8 cellular contexts compared by ENCODE assay signal in genomic region chr5:35803221-35803651, GRCh38. TPM values are rescaled to one million over a fixed set of nuclear protein-coding genes. Genes with fewer than 3 reads are reported as not detected.
DNase-seq lines count a peak whose midpoint lies in the region; ATAC-seq and TF ChIP-seq lines count a peak whose summit lies in the region.

No MANE protein-coding gene starts in this region.

- no peaks in the 10 kb centered on the region for H3K27me3 Mint-ChIP-seq in activated naive CD8-positive, alpha-beta T cell treated with anti-CD3 and anti-CD28 coated beads, Interleukin-2, amount 50 U/mL, for 24 hours

- DNase-seq in COR-L47 (lab: John Stamatoyannopoulos, UW) (peak; percentile 89), NCI-H1417 (lab: John Stamatoyannopoulos, UW) (peak; percentile 30 to 91 (median 76)), hypothalamus (lab: John Stamatoyannopoulos, UW) (peak in 47 of 51 donors; percentile 4 to 90 (median 54)), testis (peak; percentile 79), LoVo (ENCODE audit: low spot score) (no peak), RKO (ENCODE audit: low spot score) (no peak)
- no peak for DNase-seq in activated naive CD8-positive, alpha-beta T cell treated with anti-CD3 and anti-CD28 coated beads, Interleukin-2, amount 50 U/mL, for 24 hours
- no peak for DNase-seq in stimulated activated CD4-positive, alpha-beta T cell treated with anti-CD3 and anti-CD28 coated beads, Interleukin-12 subunit alpha, Interleukin-12 subunit beta, amount 100 ng/mL, for 4 hours

- no peak overlapping the region for H3K4me3 Mint-ChIP-seq in activated naive CD8-positive, alpha-beta T cell treated with anti-CD3 and anti-CD28 coated beads, Interleukin-2, amount 50 U/mL, for 24 hours

- ATAC-seq in activated naive CD8-positive, alpha-beta T cell treated with anti-CD3 and anti-CD28 coated beads, Interleukin-2, amount 50 U/mL, for 24 hours, result no peak

- TF ChIP-seq CTCF in testis (IDR thresholded peaks at IDR 0.05), result no peak

- H3K9me3 Mint-ChIP-seq in activated naive CD8-positive, alpha-beta T cell treated with anti-CD3 and anti-CD28 coated beads, Interleukin-2, amount 50 U/mL, for 24 hours, result no peaks in the 10 kb centered on the region

- H3K36me3 ChIP-seq in testis (ENCODE audit: low read depth, missing control alignments), result no peaks in the 10 kb centered on the region

- H3K27ac Mint-ChIP-seq in activated naive CD8-positive, alpha-beta T cell treated with anti-CD3 and anti-CD28 coated beads, Interleukin-2, amount 50 U/mL, for 24 hours, result peak overlapping the region; percentile 87

- intact Hi-C loops in testis (cut with DNase I; ENCODE audit: low total_unique reads), result no loop called here

- peaks cover 64% of the 10 kb centered on the region for H3K4me1 Mint-ChIP-seq in activated naive CD8-positive, alpha-beta T cell treated with anti-CD3 and anti-CD28 coated beads, Interleukin-2, amount 50 U/mL, for 24 hours

- peaks cover 2% of the 10 kb centered on the region for H3K36me3 Mint-ChIP-seq in activated naive CD8-positive, alpha-beta T cell treated with anti-CD3 and anti-CD28 coated beads, Interleukin-2, amount 50 U/mL, for 24 hours (ENCODE audit: low read depth)

- H3K27ac ChIP-seq in testis, result peak overlapping the region; percentile 56 to 73

- no peaks in the 10 kb centered on the region for H3K9me3 ChIP-seq in testis

- peaks cover 18% of the 10 kb centered on the region for H3K4me1 ChIP-seq in testis

- TF ChIP-seq POLR2A in testis (IDR thresholded peaks at IDR 0.05), result no peak

- WGBS in testis, 2 donors, result 16 to 21% methylated on average over 3 of the region's 3 CpGs

- no peaks in the 10 kb centered on the region for H3K27me3 ChIP-seq in testis

- H3K4me3 ChIP-seq in testis, result no peak overlapping the region

RNA-seq across cellular contexts. Expression of gene IL7R, which starts 53.5 kb away (rescaled TPM):
- total RNA-seq in testis, result 10 to 100 TPM in 1 of 2 donors, 1 to 10 TPM in 1; 7.6 to 17.5 TPM
- polyA plus RNA-seq in testis (ENCODE audit: insufficient read depth, low read depth, low replicate concordance), result 12.1 TPM

Comparison
In these comparisons a context has a peak if more than half of its experiments do, and no peak if none do; other contexts are left out.
1. DNase-seq: peak in COR-L47 (single experiment), NCI-H1417 (3 of 3), hypothalamus (47 of 51) and testis (single experiment); none in activated naive CD8-positive, alpha-beta T cell treated with anti-CD3 and anti-CD28 coated beads, Interleukin-2, amount 50 U/mL, for 24 hours (single experiment), stimulated activated CD4-positive, alpha-beta T cell treated with anti-CD3 and anti-CD28 coated beads, Interleukin-12 subunit alpha, Interleukin-12 subunit beta, amount 100 ng/mL, for 4 hours (single experiment), LoVo (single experiment) and RKO (single experiment).